ENCODE assay signal across 20 cellular contexts in the genomic region with DNA sequence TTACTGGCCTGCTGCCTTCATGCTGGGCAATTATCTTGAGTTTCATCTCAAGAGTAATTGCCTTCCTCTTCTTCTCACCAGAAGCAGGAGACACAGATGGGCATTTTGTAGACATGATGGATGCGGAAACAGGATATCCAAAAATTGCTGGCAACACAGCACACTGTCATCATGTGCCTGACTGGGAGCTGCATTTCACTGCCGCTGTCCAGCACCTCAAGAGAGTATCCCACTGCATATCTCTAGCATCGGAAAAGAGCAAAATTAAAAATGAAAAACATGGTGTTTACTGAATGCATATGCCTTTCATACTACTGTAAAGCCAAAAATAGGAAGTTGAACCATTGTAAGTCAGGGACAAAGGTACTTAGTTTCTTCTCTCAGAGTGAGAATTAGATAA.
"Had no signal": no experiment of that assay in that cellular context is flagged by ENCODE, and none has a peak within 500 bp of the region (broad histone marks: within the 10 kb centered on the region; RNA-seq: fewer than 3 reads in every experiment).

No MANE protein-coding gene starts in this region.

- H3K27me3 ChIP-seq: ascending aorta, body of pancreas, MG63 had no signal

- ATAC-seq: activated CD4-positive, CD25-positive, alpha-beta regulatory T cell treated with anti-CD3 and anti-CD28 coated beads, Interleukin-2, amount 50 U/mL, for 24 hours; activated CD8-positive, alpha-beta T cell treated with anti-CD3 and anti-CD28 coated beads, Interleukin-2, amount 10 ng/mL, durations not matched to agents 7 days and 5 days had no signal

- FAIRE-seq: bronchial epithelial cell had no signal

- H3K4me3 ChIP-seq: ascending aorta, body of pancreas, MG63, PC-9, SK-N-MC had no signal

- H3K36me3 ChIP-seq: ascending aorta, MG63 had no signal

- DNase-seq: activated CD4-positive, alpha-beta T cell treated with anti-CD3 and anti-CD28 coated beads for 48 hours; activated CD4-positive, alpha-beta T cell treated with anti-CD3 and anti-CD28 coated beads, Interleukin-2, amount 50 U/mL, for 4 hours; activated CD8-positive, alpha-beta memory T cell treated with anti-CD3 and anti-CD28 coated beads, Interleukin-2, amount 50 U/mL, for 48 hours; activated CD8-positive, alpha-beta T cell treated with anti-CD3 and anti-CD28 coated beads, Interleukin-2, amount 10 ng/mL, durations not matched to agents 7 days and 5 days; activated naive CD4-positive, alpha-beta T cell treated with anti-CD3 and anti-CD28 coated beads, Interleukin-2, amount 50 U/mL, for 16 hours; activated naive CD8-positive, alpha-beta T cell treated with anti-CD3 and anti-CD28 coated beads, Interleukin-2, amount 10 ng/mL, durations not matched to agents 7 days and 5 days; activated T-cell treated with anti-CD3 and anti-CD28 coated beads, Interleukin-2, amount 50 U/mL, for 1 hour; body of pancreas; MG63; NCI-H1092 treated with DMSO at 0.1 percent for 48 hours; NCI-H1417 treated with DMSO at 0.1 percent for 48 hours; NCI-H1694; NCI-H345; NCI-H526 treated with DMSO at 0.1 percent for 48 hours; SW 1271 had no signal

- H3K27ac ChIP-seq: body of pancreas, PC-9, SK-N-MC had no signal

- H3K9me3 ChIP-seq: ascending aorta, body of pancreas, MG63 had no signal

- H2AFZ ChIP-seq: PC-9 had no signal
